Comparison of ENCODE assay signal across 8 cellular contexts in genomic region chr16:89328412-89329400, GRCh38.
A peak's percentile ranks its signal among the peaks of the same experiment; 100 is the strongest.
DNase-seq lines count a peak whose midpoint lies in the region; ATAC-seq, FAIRE-seq and TF ChIP-seq lines count a peak whose summit lies in the region.
"Not testable (repeated sequence)": the region's sequence is repeated elsewhere in the genome, so short reads cannot be mapped to it uniquely, and the experiment has no call there.

No MANE protein-coding gene starts in this region.

- not testable (repeated sequence) for H2AFZ ChIP-seq in GM12878 (ENCODE audit: control insufficient read depth, low read depth, low read length)

- not testable (repeated sequence) for H4K20me1 ChIP-seq in GM12878 (ENCODE audit: control insufficient read depth, insufficient read depth)

- H3K4me3 ChIP-seq in CD4-positive, alpha-beta memory T cell (ENCODE audit: low read length in 2 of 2); GM12878; lower lobe of right lung; psoas muscle; upper lobe of right lung: not testable (repeated sequence)

- not testable (repeated sequence) for ATAC-seq in WTC11, GM12878, lower lobe of right lung, psoas muscle, upper lobe of right lung

- H3K36me3 ChIP-seq in CD4-positive, alpha-beta memory T cell (ENCODE audit: insufficient read depth, low read length); GM12878 (ENCODE audit: control insufficient read depth in 2 of 2, insufficient read depth in 2 of 2, low read length in 1 of 2); lower lobe of right lung; psoas muscle (ENCODE audit: insufficient read depth in 1 of 2, low read depth in 1 of 2); upper lobe of right lung: not testable (repeated sequence)

- peaks cover 57 to 92% (median 76%) of the 10 kb centered on the region in 4 donors for H3K4me1 Mint-ChIP-seq in CD4-positive, alpha-beta memory T cell
- peaks cover 42 to 61% (median 47%) of the 10 kb centered on the region in 3 donors for H3K4me1 Mint-ChIP-seq in IgD-negative memory B cell
- peaks cover 70% of the 10 kb centered on the region for H3K4me1 Mint-ChIP-seq in WTC11

- H3K4me1 ChIP-seq in CD4-positive, alpha-beta memory T cell (ENCODE audit: insufficient read depth, low read length), result peaks cover 91% of the 10 kb centered on the region
- H3K4me1 ChIP-seq in GM12878 (ENCODE audit: control insufficient read depth, insufficient read depth, low read length) (peaks cover 39% of the 10 kb centered on the region), lower lobe of right lung (peaks cover 69% of the 10 kb centered on the region), psoas muscle (peaks cover 78% of the 10 kb centered on the region), upper lobe of right lung (peaks cover 63% of the 10 kb centered on the region)

- in situ Hi-C loops in GM12878 (cut with MboI), result not testable (repeated sequence)

- peak overlapping the region in 5 of 7 donors; percentile 19 to 91 (median 48) for H3K27ac Mint-ChIP-seq in CD4-positive, alpha-beta memory T cell
- H3K27ac Mint-ChIP-seq in IgD-negative memory B cell, result peak overlapping the region in 2 of 3 donors; percentile 27 to 53
- peak overlapping the region; percentile 29; the same call in 1 of the 2 replicates for H3K27ac Mint-ChIP-seq in WTC11

- RAD21 ChIA-PET in GM12878 (lab: Charles Lee; ENCODE audit: unreplicated experiment), result not testable (repeated sequence)

- H3K9me3 Mint-ChIP-seq in CD4-positive, alpha-beta memory T cell; IgD-negative memory B cell; WTC11: not testable (repeated sequence)

- POLR2A ChIA-PET in CD4-positive, alpha-beta memory T cell (lab: Charles Lee; ENCODE audit: partially characterized antibody), result interaction anchor here (2.0 kb wide), 1 partner anchor 13 kb away, joined by 13 read pairs; no protein-coding TSS in a partner anchor
- POLR2A ChIA-PET in WTC11 (lab: Charles Lee); GM12878 (lab: Charles Lee): not testable (repeated sequence)

- SMC1A ChIA-PET in GM12878 (lab: Charles Lee; ENCODE audit: uncharacterized antibody, unreplicated experiment), result not testable (repeated sequence)

- peak; percentile 15; the same call in 1 of the 2 replicates for TF ChIP-seq POLR2A in GM12878 (IDR thresholded peaks at IDR 0.05; ENCODE audit: low read depth, low read length)
- TF ChIP-seq POLR2A in erythroblast (IDR thresholded peaks at IDR 0.05; ENCODE audit: low read length), result not testable (repeated sequence)

- H3K79me2 ChIP-seq in GM12878 (ENCODE audit: control insufficient read depth, insufficient read depth, low read length), result peaks cover 87% of the 10 kb centered on the region

- H3K9ac ChIP-seq in GM12878 (ENCODE audit: control insufficient read depth, insufficient read depth, low read length), result not testable (repeated sequence)

- H3K4me2 ChIP-seq in GM12878 (ENCODE audit: control insufficient read depth, insufficient read depth), result not testable (repeated sequence)

- H3K36me3 Mint-ChIP-seq in CD4-positive, alpha-beta memory T cell, result peaks cover 3 to 26% of the 10 kb centered on the region in 2 donors
- not testable (repeated sequence) for H3K36me3 Mint-ChIP-seq in IgD-negative memory B cell, WTC11

- BruUV-seq in GM12878 (replicated peaks; lab: Mats Ljungman, UMichigan), result not testable (repeated sequence)

- not testable (repeated sequence) for TF ChIP-seq EP300 in GM12878 (IDR thresholded peaks at IDR 0.05; ENCODE audit: borderline replicate concordance in 1 of 2, control insufficient read depth in 1 of 2, low read depth in 2 of 2, low read length in 2 of 2)

- 96% methylated on average over 36 of the region's 41 CpGs for WGBS in GM12878 (ENCODE audit: insufficient coverage, insufficient replicate concordance, low lambda C conversion rate, missing lambda C conversion rate)
- WGBS in psoas muscle, 3 donors, result 84 to 89% (median 84%) methylated on average over 38 to 40 of the region's 41 CpGs

- not testable (repeated sequence) for TF ChIP-seq CTCF in WTC11 (IDR thresholded peaks at IDR 0.05); GM12878 (IDR thresholded peaks at IDR 0.05 in 2 of 3, conservative IDR thresholded peaks at IDR 0.05 in 1 of 3; ENCODE audit: control insufficient read depth in 2 of 3, extremely low read depth in 1 of 3, insufficient read depth in 1 of 3, low read depth in 3 of 3, low read length in 3 of 3); lower lobe of right lung (IDR thresholded peaks at IDR 0.05); psoas muscle (IDR thresholded peaks at IDR 0.05); upper lobe of right lung (IDR thresholded peaks at IDR 0.05)

- H3K27me3 ChIP-seq in CD4-positive, alpha-beta memory T cell (ENCODE audit: insufficient read depth, low read length); GM12878 (replicated peaks in 1 of 2; ENCODE audit: control insufficient read depth in 2 of 2, insufficient read depth in 2 of 2, low read length in 1 of 2); lower lobe of right lung (ENCODE audit: low read depth); psoas muscle (ENCODE audit: insufficient read depth in 3 of 3, low read length in 2 of 3); upper lobe of right lung: not testable (repeated sequence)

- not testable (repeated sequence) for TF ChIP-seq RAD21 in GM12878 (IDR thresholded peaks at IDR 0.05; ENCODE audit: insufficient read depth, low read depth, low read length)

- H3K27ac ChIP-seq in CD4-positive, alpha-beta memory T cell (ENCODE audit: low read depth, low read length); GM12878 (ENCODE audit: control insufficient read depth, insufficient read depth); lower lobe of right lung; upper lobe of right lung: not testable (repeated sequence)
- H3K27ac ChIP-seq in psoas muscle, result peak overlapping the region; percentile 96

- H3K27me3 Mint-ChIP-seq in CD4-positive, alpha-beta memory T cell; IgD-negative memory B cell; WTC11 (ENCODE audit: low read depth): not testable (repeated sequence)

- CTCF ChIA-PET in CD4-positive, alpha-beta memory T cell (lab: Charles Lee; ENCODE audit: partially characterized antibody), result interaction anchor here (1.0 to 2.7 kb wide), 2 partner anchors 9 to 39 kb away, joined by 3 to 7 read pairs; no protein-coding TSS in a partner anchor
- CTCF ChIA-PET in WTC11 (lab: Charles Lee), result interaction anchor here (1.0 kb wide), 1 partner anchor 20 kb away, joined by 3 read pairs; no protein-coding TSS in a partner anchor
- CTCF ChIA-PET in GM12878 (lab: Yijun Ruan, JAX), result not testable (repeated sequence)

- FAIRE-seq in GM12878 (lab: Jason Lieb, UNC), result not testable (repeated sequence)

- not testable (repeated sequence) for H3K9me3 ChIP-seq in CD4-positive, alpha-beta memory T cell (ENCODE audit: control insufficient read depth in 1 of 2, low read length in 2 of 2); GM12878 (replicated peaks; ENCODE audit: control insufficient read depth, insufficient read depth, low read length); lower lobe of right lung; psoas muscle; upper lobe of right lung

- not testable (repeated sequence) for DNase-seq in CD4-positive, alpha-beta memory T cell; WTC11 (ENCODE audit: low spot score); GM12878 (ENCODE audit: low read depth, low spot score)
- DNase-seq in erythroblast (lab: John Stamatoyannopoulos, UW) (peak; percentile 51 to 57), lower lobe of right lung (peak; percentile 50), psoas muscle (peak in 1 of 2 donors; percentile 40), upper lobe of right lung (peak; percentile 47)

- H3K4me3 Mint-ChIP-seq in CD4-positive, alpha-beta memory T cell, result peak overlapping the region in 3 of 8 donors; percentile 51 to 78 (median 53)
- H3K4me3 Mint-ChIP-seq in IgD-negative memory B cell, WTC11: not testable (repeated sequence)

- intact Hi-C loops in CD4-positive, alpha-beta memory T cell (cut with micrococcal nuclease); GM12878 (cut with micrococcal nuclease; ENCODE audit: unreplicated experiment); lower lobe of right lung (cut with DNase I); psoas muscle (cut with DNase I): not testable (repeated sequence)
- intact Hi-C loops in upper lobe of right lung (cut with DNase I), result loop anchor here (10.0 kb wide), 1 partner anchor 176 kb away; the partner anchor contains the start of gene SPG7

TF ChIP-seq in GM12878, 131 proteins besides CTCF, POLR2A, EP300 and RAD21:
- TF ChIP-seq TCF3 (IDR thresholded peaks at IDR 0.05; ENCODE audit: borderline replicate concordance, insufficient read depth, low read depth, low read length), result peak; percentile 46; the same call in 1 of the 2 replicates
